Comparison of ENCODE assay signal across 18 cellular contexts in the genomic region with DNA sequence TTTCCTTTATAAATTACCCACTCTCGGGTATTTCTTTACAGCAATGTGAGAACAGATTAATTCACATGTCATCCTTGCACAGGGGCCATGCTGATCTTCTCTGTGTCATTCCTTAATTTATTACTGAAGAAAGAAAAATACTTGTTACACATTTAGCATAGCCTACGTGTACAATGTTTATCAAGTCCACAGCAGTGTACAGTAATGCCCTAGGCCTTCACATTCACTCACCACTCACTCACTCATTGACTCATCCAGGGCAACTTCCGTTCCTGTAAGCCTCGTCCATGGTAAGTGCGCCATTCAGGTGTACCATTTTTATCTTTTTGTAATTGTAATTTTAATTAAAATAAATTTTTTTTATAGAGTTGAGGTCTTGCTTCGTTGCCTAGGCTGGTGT.
DNase-seq lines count a peak whose midpoint lies in the region; ATAC-seq, FAIRE-seq and TF ChIP-seq lines count a peak whose summit lies in the region.
"Had no signal": no experiment of that assay in that cellular context is flagged by ENCODE, and none has a peak within 500 bp of the region (broad histone marks: within the 10 kb centered on the region; RNA-seq: fewer than 3 reads in every experiment).

No MANE protein-coding gene starts in this region.

- H3K36me3 ChIP-seq in astrocyte (ENCODE audit: insufficient read depth, low read length) (no peaks in the 10 kb centered on the region), body of pancreas (replicated peaks in 1 of 2; ENCODE audit: insufficient read depth in 1 of 2, low read depth in 2 of 2) (no peaks in the 10 kb centered on the region)

- intact Hi-C loops in body of pancreas (cut with DNase I) = no loop called here

- no peak overlapping the region for H3K27ac Mint-ChIP-seq in astrocyte (ENCODE audit: unreplicated experiment)
- no peak overlapping the region for H3K27ac Mint-ChIP-seq in natural killer cell treated with Interleukin-12 subunit alpha and Interleukin-12 subunit beta and Interleukin-15 and Interleukin-18, amount 100 ng/mL, for 72 hours

- no peaks in the 10 kb centered on the region for H3K27me3 Mint-ChIP-seq in astrocyte (ENCODE audit: low read depth, unreplicated experiment)
- H3K27me3 Mint-ChIP-seq in natural killer cell treated with Interleukin-12 subunit alpha and Interleukin-12 subunit beta and Interleukin-15 and Interleukin-18, amount 100 ng/mL, for 72 hours = no peaks in the 10 kb centered on the region
- H3K27me3 Mint-ChIP-seq: naive B cell had no signal

- peak overlapping the region; percentile 48 for H3K9ac ChIP-seq in astrocyte (ENCODE audit: low read length)

- TF ChIP-seq POLR2A in body of pancreas (IDR thresholded peaks at IDR 0.05) = no peak

- H3K27ac ChIP-seq in astrocyte (ENCODE audit: low read depth, low read length) (peak overlapping the region; percentile 58), body of pancreas (no peak overlapping the region)

- H3K4me3 Mint-ChIP-seq in astrocyte (ENCODE audit: unreplicated experiment) = no peak overlapping the region
- H3K4me3 Mint-ChIP-seq in natural killer cell treated with Interleukin-12 subunit alpha and Interleukin-12 subunit beta and Interleukin-15 and Interleukin-18, amount 100 ng/mL, for 72 hours = no peak overlapping the region
- H3K4me3 Mint-ChIP-seq: naive B cell had no signal

- H3K27me3 ChIP-seq in astrocyte (ENCODE audit: insufficient read depth, low read length) = no peaks in the 10 kb centered on the region
- H3K27me3 ChIP-seq in body of pancreas = no peaks in the 10 kb centered on the region

- peaks cover 1% of the 10 kb centered on the region for H3K9me3 Mint-ChIP-seq in astrocyte (ENCODE audit: unreplicated experiment)
- H3K9me3 Mint-ChIP-seq in natural killer cell treated with Interleukin-12 subunit alpha and Interleukin-12 subunit beta and Interleukin-15 and Interleukin-18, amount 100 ng/mL, for 72 hours = no peaks in the 10 kb centered on the region

- H3K4me1 ChIP-seq in astrocyte (ENCODE audit: insufficient read depth, low read length) (peaks cover 3% of the 10 kb centered on the region), body of pancreas (no peaks in the 10 kb centered on the region)

- no peak overlapping the region for H3K4me3 ChIP-seq in AG10803 (ENCODE audit: low read length)
- no peak overlapping the region for H3K4me3 ChIP-seq in astrocyte (ENCODE audit: insufficient read depth, low read depth, low read length)
- no peak overlapping the region for H3K4me3 ChIP-seq in body of pancreas

- FAIRE-seq in HTR-8/SVneo (lab: Jason Lieb, UNC) (no peak), astrocyte (lab: Jason Lieb, UNC) (no peak)

- no peaks in the 10 kb centered on the region for H3K4me1 Mint-ChIP-seq in astrocyte (ENCODE audit: low read depth, unreplicated experiment)
- peaks cover 0 to 3% of the 10 kb centered on the region in 2 donors for H3K4me1 Mint-ChIP-seq in natural killer cell treated with Interleukin-12 subunit alpha and Interleukin-12 subunit beta and Interleukin-15 and Interleukin-18, amount 100 ng/mL, for 72 hours (ENCODE audit: low read depth in 2 of 2)

- DNase-seq in AG10803 (ENCODE audit: low read depth) (peak; percentile 41), HTR-8/SVneo (ENCODE audit: insufficient read length, low spot score) (peak; percentile 13), astrocyte (ENCODE audit: low read depth) (peak; percentile 83), iris pigment epithelial cell (ENCODE audit: low read depth) (peak; percentile 85), pons (ENCODE audit: low spot score) (no peak), body of pancreas (no peak)
- no peak for DNase-seq in natural killer cell treated with Interleukin-12 subunit alpha and Interleukin-12 subunit beta and Interleukin-15 and Interleukin-18, amount 100 ng/mL, for 72 hours (ENCODE audit: low spot score)
- DNase-seq in central memory CD4-positive, alpha-beta T cell = no peak
- DNase-seq: activated CD4-positive, alpha-beta T cell treated with anti-CD3 and anti-CD28 coated beads for 1 hour; activated gamma-delta T cell; DMS 273 treated with DMSO at 0.1 percent for 48 hours; effector CD4-positive, alpha-beta T cell; foreskin fibroblast; MV-4-11; naive B cell; NCI-H2081; NCI-H69; stimulated activated CD4-positive, alpha-beta T cell treated with anti-CD3 and anti-CD28 coated beads, Interleukin-15, amount 100 ng/mL, for 24 hours had no signal

- no peaks in the 10 kb centered on the region for H3K36me3 Mint-ChIP-seq in astrocyte (ENCODE audit: low read depth, unreplicated experiment)
- H3K36me3 Mint-ChIP-seq in natural killer cell treated with Interleukin-12 subunit alpha and Interleukin-12 subunit beta and Interleukin-15 and Interleukin-18, amount 100 ng/mL, for 72 hours = no peaks in the 10 kb centered on the region
- H3K36me3 Mint-ChIP-seq: naive B cell had no signal

- H2AFZ ChIP-seq in astrocyte (ENCODE audit: low read depth, low read length) = peak overlapping the region; percentile 45

- H3K79me2 ChIP-seq in astrocyte (ENCODE audit: insufficient read depth, low read length) = no peaks in the 10 kb centered on the region

- H3K4me2 ChIP-seq in astrocyte (ENCODE audit: low read length) = peak overlapping the region; percentile 17

- no peak for ATAC-seq in natural killer cell treated with Interleukin-12 subunit alpha and Interleukin-12 subunit beta and Interleukin-15 and Interleukin-18, amount 100 ng/mL, for 72 hours
- no peak for ATAC-seq in body of pancreas

- H4K20me1 ChIP-seq in astrocyte (ENCODE audit: insufficient read depth, low read length) = no peaks in the 10 kb centered on the region

- H3K9me3 ChIP-seq in astrocyte (ENCODE audit: insufficient read depth, low read depth, low read length) = no peaks in the 10 kb centered on the region
- H3K9me3 ChIP-seq in body of pancreas = no peaks in the 10 kb centered on the region

- WGBS in body of pancreas, 2 donors = 87 to 89% methylated on average over 6 of the region's 6 CpGs

- no peak for TF ChIP-seq CTCF in AG10803 (conservative IDR thresholded peaks at IDR 0.05; ENCODE audit: low read length)
- TF ChIP-seq CTCF in astrocyte (IDR thresholded peaks at IDR 0.05; ENCODE audit: insufficient read depth, low read depth, low read length) = no peak
- no peak for TF ChIP-seq CTCF in body of pancreas (IDR thresholded peaks at IDR 0.05)

Comparison
In these comparisons a context has a peak if more than half of its experiments do, and no peak if none do; other contexts are left out.
1. DNase-seq: peak in AG10803 (single experiment), HTR-8/SVneo (single experiment), astrocyte (single experiment) and iris pigment epithelial cell (single experiment); none in pons (single experiment), natural killer cell treated with Interleukin-12 subunit alpha and Interleukin-12 subunit beta and Interleukin-15 and Interleukin-18, amount 100 ng/mL, for 72 hours (single experiment), central memory CD4-positive, alpha-beta T cell (single experiment) and body of pancreas (0 of 4).